Comparison of ENCODE assay signal across 8 cellular contexts in the genomic region with DNA sequence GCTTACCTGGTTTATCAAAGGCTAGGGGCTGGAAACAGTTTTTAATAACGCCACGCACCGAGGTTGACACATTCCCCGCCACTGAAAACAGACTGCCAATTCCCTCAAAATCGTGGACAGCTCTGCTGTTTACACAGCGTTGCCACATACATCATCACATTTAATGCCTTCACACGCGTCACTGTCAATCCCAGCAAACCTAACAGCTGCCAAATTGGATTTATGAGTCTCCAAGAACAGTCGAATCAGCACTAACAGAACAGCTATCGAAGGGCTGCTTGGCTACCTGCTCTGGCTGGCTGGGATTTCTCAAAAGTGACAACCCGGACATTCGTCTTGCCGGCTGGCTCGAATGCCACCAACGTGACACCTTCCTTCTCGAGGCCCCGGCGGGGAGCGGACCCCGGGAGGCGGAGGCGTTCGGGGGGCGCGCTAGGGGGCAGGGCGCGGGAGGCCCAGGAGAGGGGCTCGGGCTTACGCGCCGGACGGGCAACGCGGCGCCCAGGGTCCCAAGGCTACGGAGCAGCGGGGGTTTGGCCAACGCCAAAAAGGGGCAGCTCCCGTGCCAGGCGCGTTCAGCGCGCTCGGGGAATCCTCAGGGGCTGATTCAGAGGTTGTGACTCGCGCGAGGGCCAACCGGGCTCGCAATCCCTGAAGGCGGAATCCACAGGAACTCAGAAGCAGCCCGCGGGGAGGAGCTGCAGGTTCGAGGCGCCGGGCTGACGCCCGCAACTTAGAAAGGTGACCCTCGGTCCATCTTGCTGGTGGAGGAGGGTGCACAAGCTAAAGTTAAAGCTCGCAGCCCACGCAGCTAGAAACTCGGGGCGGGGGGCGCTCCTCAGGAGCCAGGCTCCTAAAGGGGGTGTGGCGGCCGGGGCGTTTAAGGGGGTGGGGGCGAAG. TPM values are rescaled to one million over a fixed set of nuclear protein-coding genes. Genes with fewer than 3 reads are reported as not detected.
A peak's percentile ranks its signal among the peaks of the same experiment; 100 is the strongest.
DNase-seq lines count a peak whose midpoint lies in the region; ATAC-seq, FAIRE-seq and TF ChIP-seq lines count a peak whose summit lies in the region.
"Had no signal": no experiment of that assay in that cellular context is flagged by ENCODE, and none has a peak within 500 bp of the region (broad histone marks: within the 10 kb centered on the region; RNA-seq: fewer than 3 reads in every experiment).

No MANE protein-coding gene starts in this region.

- TF ChIP-seq CTCF in bronchial epithelial cell (IDR thresholded peaks at IDR 0.05; ENCODE audit: insufficient read depth, low read length, severe bottlenecking) = no peak
- no peak for TF ChIP-seq CTCF in sigmoid colon (IDR thresholded peaks at IDR 0.05)

- in situ Hi-C loops in HAP-1 (cut with MboI; ENCODE audit: low sequenced_read_pairs) = no loop called here

- WGBS in sigmoid colon, 2 donors = 3 to 9% methylated on average over 67 of the region's 67 CpGs

- no peaks in the 10 kb centered on the region for H3K9me3 Mint-ChIP-seq in immature natural killer cell

- H3K27me3 Mint-ChIP-seq in immature natural killer cell (ENCODE audit: low read depth in 3 of 3) = peaks cover 13 to 33% (median 15%) of the 10 kb centered on the region in 3 donors

- H3K4me1 ChIP-seq in HAP-1 (peaks cover 33% of the 10 kb centered on the region), sigmoid colon (peaks cover 0 to 15% (median 6%) of the 10 kb centered on the region in 4 donors)

- TF ChIP-seq POLR2A in sigmoid colon (IDR thresholded peaks at IDR 0.05) = no peak

- peak overlapping the region; percentile 51 for H3K4me3 ChIP-seq in HAP-1
- peak overlapping the region; percentile 60 for H3K4me3 ChIP-seq in bronchial epithelial cell (ENCODE audit: low read depth, low read length)
- H3K4me3 ChIP-seq in sigmoid colon = peak overlapping the region; percentile 45 to 92 (median 77)

- DNase-seq in HAP-1 (ENCODE audit: low spot score in 2 of 2) (peak; percentile 22 to 52), SW480 (ENCODE audit: low spot score) (peak; percentile 57), bronchial epithelial cell (ENCODE audit: low read depth) (peak; percentile 70), immature natural killer cell (no peak), sigmoid colon (peak; percentile 78)

- no peak overlapping the region for H3K27ac Mint-ChIP-seq in immature natural killer cell

- H3K36me3 ChIP-seq in HAP-1 (replicated peaks) = no peaks in the 10 kb centered on the region
- no peaks in the 10 kb centered on the region for H3K36me3 ChIP-seq in bronchial epithelial cell (ENCODE audit: control insufficient read depth, insufficient read depth, low read length)
- no peaks in the 10 kb centered on the region for H3K36me3 ChIP-seq in sigmoid colon

- ATAC-seq in GM21423 (IDR thresholded peaks at IDR 0.05; ENCODE audit: unreplicated experiment) = no peak
- ATAC-seq in GM19467 (IDR thresholded peaks at IDR 0.05; ENCODE audit: unreplicated experiment) = no peak

- no peak for TF ChIP-seq EP300 in sigmoid colon (IDR thresholded peaks at IDR 0.05)

- FAIRE-seq in bronchial epithelial cell (lab: Jason Lieb, UNC) = no peak
- FAIRE-seq: TTC549 had no signal

- intact Hi-C loops in sigmoid colon (cut with DNase I) = loop anchor here (2.0 to 5.0 kb wide), 2 partner anchors 52 to 171 kb away; no protein-coding TSS in a partner anchor

- H3K4me1 Mint-ChIP-seq in immature natural killer cell = peaks cover 4 to 8% of the 10 kb centered on the region in 2 donors

- peak overlapping the region; percentile 75 to 90 (median 82) for H3K27ac ChIP-seq in sigmoid colon

- H3K4me3 Mint-ChIP-seq in immature natural killer cell = peak overlapping the region; percentile 44 to 72 (median 65)

- H3K27me3 ChIP-seq in HAP-1 (ENCODE audit: low read depth) (no peaks in the 10 kb centered on the region), bronchial epithelial cell (ENCODE audit: control insufficient read depth, insufficient read depth, low read length) (no peaks in the 10 kb centered on the region), sigmoid colon (no peaks in the 10 kb centered on the region)

- no peaks in the 10 kb centered on the region for H3K36me3 Mint-ChIP-seq in immature natural killer cell

- H3K9me3 ChIP-seq in HAP-1 (no peaks in the 10 kb centered on the region), sigmoid colon (no peaks in the 10 kb centered on the region)

RNA-seq across cellular contexts. Expression of gene CDC14B, which starts 1.2 kb away (rescaled TPM):
- total RNA-seq in bronchial epithelial cell (8.4 and 11.6 TPM in 2 replicates), sigmoid colon (10 to 100 TPM; 12.5 to 35.7 (median 17.6) TPM)
- polyA plus RNA-seq in immature natural killer cell (1 to 10 TPM; 2.7 to 4.3 (median 4.1) TPM), sigmoid colon (10 to 100 TPM in 1 of 3 donors, 1 to 10 TPM in 2; 5.6 to 10.6 (median 8.4) TPM)

RNA-seq across cellular contexts. Expression of gene PRXL2C, which starts 36.7 kb away (rescaled TPM):
- 5.8 and 9.5 TPM in 2 replicates for total RNA-seq in bronchial epithelial cell
- 10 to 100 TPM in 2 of 3 donors, 1 to 10 TPM in 1; 6.3 to 13.2 (median 12.6) TPM for polyA plus RNA-seq in immature natural killer cell
- 10 to 100 TPM; 14.0 to 18.3 (median 15.8) TPM for total RNA-seq in sigmoid colon
- 1 to 10 TPM; 2.5 to 3.8 (median 3.0) TPM for polyA plus RNA-seq in sigmoid colon

Comparison
In these comparisons a context has a peak if more than half of its experiments do, and no peak if none do; other contexts are left out.
1. DNase-seq: peak in HAP-1 (2 of 2), SW480 (single experiment), bronchial epithelial cell (single experiment) and sigmoid colon (single experiment); none in immature natural killer cell (0 of 3).
2. Peak in every context shown above with its lines, with median percentiles within 50 percentile points of each other: H3K4me3 ChIP-seq.